ENCODE assay signal across 8 cellular contexts in genomic region chr1:41496080-41497055, GRCh38. TPM values are rescaled to one million over a fixed set of nuclear protein-coding genes. Genes with fewer than 3 reads are reported as not detected.
DNase-seq lines count a peak whose midpoint lies in the region; ATAC-seq and TF ChIP-seq lines count a peak whose summit lies in the region.

No MANE protein-coding gene starts in this region.

- TF ChIP-seq CTCF in A673 (conservative IDR thresholded peaks at IDR 0.05; ENCODE audit: low read depth, low read length) = no peak
- TF ChIP-seq CTCF in GM20000 (IDR thresholded peaks at IDR 0.05; ENCODE audit: extremely low read depth, missing control alignments) = no peak
- no peak for TF ChIP-seq CTCF in Panc1 (IDR thresholded peaks at IDR 0.05)

- peak; percentile 79 for ATAC-seq in Panc1
- no peak for ATAC-seq in GM19351 (IDR thresholded peaks at IDR 0.05; ENCODE audit: unreplicated experiment)

- DNase-seq in A673 (ENCODE audit: low spot score) (peak; percentile 88), GM20000 (ENCODE audit: low spot score) (peak; percentile 84), Panc1 (ENCODE audit: low read depth, low spot score) (no peak), caudate nucleus (lab: John Stamatoyannopoulos, UW) (peak in 21 of 61 donors; percentile 13 to 66 (median 45)), kidney tubule cell (ENCODE audit: low spot score) (peak; percentile 92), cortex of kidney (lab: John Stamatoyannopoulos, UW) (no peak)
- peak; percentile 41 for DNase-seq in stimulated activated CD4-positive, alpha-beta T cell treated with anti-CD3 and anti-CD28 coated beads, Interleukin-4, amount 100 ng/mL, for 1 hour

- peak overlapping the region; percentile 92 for H3K27ac ChIP-seq in A673 (ENCODE audit: low read depth, low read length, poor library complexity, severe bottlenecking)
- H3K27ac ChIP-seq in Panc1 (ENCODE audit: low read length) = peak overlapping the region; percentile 63
- H3K27ac ChIP-seq in caudate nucleus (ENCODE audit: low read depth, low read length) = peak overlapping the region; percentile 62

- peaks cover 10% of the 10 kb centered on the region for H3K4me1 ChIP-seq in A673 (ENCODE audit: insufficient read depth, low read length, poor library complexity, severe bottlenecking)
- H3K4me1 ChIP-seq in Panc1 (ENCODE audit: control insufficient read depth, insufficient read depth, low read length) = peaks cover 9% of the 10 kb centered on the region; the same call in 1 of the 2 replicates

- POLR2A ChIA-PET in A673 (lab: Charles Lee; ENCODE audit: low non-redundant PET) (no interaction called here), Panc1 (lab: Charles Lee) (interaction anchor here (0.6 kb wide), 1 partner anchor 10 kb away, joined by 3 read pairs; no protein-coding TSS in a partner anchor)

- intact Hi-C loops in A673 (cut with micrococcal nuclease; ENCODE audit: unreplicated experiment) (no loop called here), Panc1 (cut with micrococcal nuclease; ENCODE audit: unreplicated experiment) (no loop called here)

- in situ Hi-C loops in Panc1 (cut with HindIII; ENCODE audit: low pct_unique_long_range_greater_than_20kb, low sequenced_read_pairs) = no loop called here

- H3K27me3 ChIP-seq in A673 (replicated peaks; ENCODE audit: insufficient read depth, low read depth, low read length, poor library complexity) = no peaks in the 10 kb centered on the region
- no peaks in the 10 kb centered on the region for H3K27me3 ChIP-seq in Panc1 (ENCODE audit: control insufficient read depth, insufficient read depth, low read length)

- CTCF ChIA-PET in A673 (lab: Charles Lee) (no interaction called here), Panc1 (lab: Charles Lee) (no interaction called here)

- no peaks in the 10 kb centered on the region for H3K36me3 ChIP-seq in A673 (ENCODE audit: insufficient read depth, low read length, poor library complexity, severe bottlenecking)
- H3K36me3 ChIP-seq in Panc1 (ENCODE audit: control insufficient read depth, insufficient read depth, low read length) = no peaks in the 10 kb centered on the region

- no TSS peak for BruUV-seq in A673 (replicated peaks; lab: Mats Ljungman, UMichigan)
- no TSS peak for BruUV-seq in Panc1 (replicated peaks; lab: Mats Ljungman, UMichigan)

- H3K9me3 ChIP-seq in A673 (ENCODE audit: low read depth, low read length, poor library complexity, severe bottlenecking) = no peaks in the 10 kb centered on the region
- H3K9me3 ChIP-seq in Panc1 (ENCODE audit: control insufficient read depth, insufficient read depth, low read depth, low read length) = no peaks in the 10 kb centered on the region

- H3K4me3 ChIP-seq in A673 (ENCODE audit: low read depth, low read length, poor library complexity, severe bottlenecking) (peak overlapping the region; percentile 40), Panc1 (ENCODE audit: low read depth in 2 of 2, low read length in 2 of 2) (peak overlapping the region; percentile 39 to 48)

RNA-seq across cellular contexts. Expression of gene EDN2, which starts 11.9 kb away (rescaled TPM):
- total RNA-seq in A673 (2021) (not detected in 2 replicates), Panc1 (2021; ENCODE audit: unreplicated experiment) (not detected)
- polyA plus RNA-seq in Panc1 (2012; ENCODE audit: insufficient read length) = 0.24 TPM

Comparison
In these comparisons a context has a peak if more than half of its experiments do, and no peak if none do; other contexts are left out.
1. DNase-seq: peak in A673 (single experiment), GM20000 (single experiment), kidney tubule cell (single experiment) and stimulated activated CD4-positive, alpha-beta T cell treated with anti-CD3 and anti-CD28 coated beads, Interleukin-4, amount 100 ng/mL, for 1 hour (single experiment); none in Panc1 (single experiment) and cortex of kidney (single experiment).
2. Peak in every context shown above with its lines, with median percentiles within 50 percentile points of each other: H3K27ac ChIP-seq.